ENCODE assay signal across 21 cellular contexts in genomic region chr11:14360976-14361375, GRCh38. TPM values are rescaled to one million over a fixed set of nuclear protein-coding genes. Genes with fewer than 3 reads are reported as not detected.
DNase-seq lines count a peak whose midpoint lies in the region; ATAC-seq and TF ChIP-seq lines count a peak whose summit lies in the region.
"Had no signal": no experiment of that assay in that cellular context is flagged by ENCODE, and none has a peak within 500 bp of the region (broad histone marks: within the 10 kb centered on the region; RNA-seq: fewer than 3 reads in every experiment).

No MANE protein-coding gene starts in this region.

- no peak overlapping the region for H3K9ac ChIP-seq in mammary epithelial cell (ENCODE audit: insufficient read depth, low read length)
- H3K9ac ChIP-seq in trophoblast cell (ENCODE audit: low read length), result no peak overlapping the region
- H3K9ac ChIP-seq: BLaER1 had no signal

- no peak overlapping the region for H4K8ac ChIP-seq in trophoblast cell (ENCODE audit: low read depth, low read length)

- peak; percentile 43 for ATAC-seq in esophagus mucosa
- no peak for ATAC-seq in GM18873 (IDR thresholded peaks at IDR 0.05; ENCODE audit: low FRiP score, unreplicated experiment)
- ATAC-seq: GM12878, GM23338, HCT116 had no signal

- H3K79me1 ChIP-seq in trophoblast cell (ENCODE audit: low read length), result peaks cover 7% of the 10 kb centered on the region

- no peak overlapping the region for H3K4ac ChIP-seq in trophoblast cell (ENCODE audit: low read depth, low read length)

- H3K4me1 ChIP-seq in mammary epithelial cell (ENCODE audit: insufficient read depth, low read length) (peaks cover 5% of the 10 kb centered on the region), breast epithelium (no peaks in the 10 kb centered on the region), trophoblast cell (ENCODE audit: control insufficient read depth in 1 of 2, insufficient read depth in 2 of 2, low read length in 2 of 2) (peaks cover 0 to 2% of the 10 kb centered on the region in 2 experiments)

- H3K79me2 ChIP-seq in mammary epithelial cell (ENCODE audit: insufficient read depth, low read length) (peaks cover 34% of the 10 kb centered on the region), trophoblast cell (ENCODE audit: control insufficient read depth, insufficient read depth, low read length, poor library complexity) (peaks cover 11% of the 10 kb centered on the region)

- H4K91ac ChIP-seq in trophoblast cell (ENCODE audit: low read depth, low read length), result no peak overlapping the region

- dilution Hi-C loops in mammary epithelial cell (cut with HindIII; ENCODE audit: low sequenced_read_pairs), result no loop called here

- H3K18ac ChIP-seq in trophoblast cell (ENCODE audit: low read length), result no peak overlapping the region

- TF ChIP-seq POLR2A in breast epithelium (IDR thresholded peaks at IDR 0.05) (no peak), NB4 (IDR thresholded peaks at IDR 0.05; ENCODE audit: extremely low read depth, insufficient read length) (no peak)

- no peak overlapping the region for H2BK120ac ChIP-seq in trophoblast cell (ENCODE audit: insufficient read depth, low read length, poor library complexity)

- H3K4me3 ChIP-seq in mammary epithelial cell (replicated peaks in 1 of 3; ENCODE audit: insufficient read depth in 1 of 3, low read depth in 2 of 3, low read length in 3 of 3) (no peak overlapping the region), breast epithelium (no peak overlapping the region), NB4 (ENCODE audit: low read depth, low read length) (no peak overlapping the region), trophoblast cell (ENCODE audit: low read depth, low read length) (no peak overlapping the region)
- H3K4me3 ChIP-seq: BLaER1, GM12878, GM23338 had no signal

- H2BK12ac ChIP-seq in trophoblast cell (ENCODE audit: low read length), result no peak overlapping the region

- H3K14ac ChIP-seq in trophoblast cell (ENCODE audit: low read length), result no peak overlapping the region

- no peak overlapping the region for H2BK5ac ChIP-seq in trophoblast cell (ENCODE audit: low read depth, low read length, poor library complexity)

- intact Hi-C loops in mammary epithelial cell (cut with micrococcal nuclease) (no loop called here), breast epithelium (cut with DNase I; ENCODE audit: low total_unique reads) (loop anchor here (5.0 kb wide), 1 partner anchor 369 kb away; no protein-coding TSS in a partner anchor)

- no peak overlapping the region for H3K27ac ChIP-seq in mammary epithelial cell (ENCODE audit: insufficient read depth, low read depth, low read length)
- H3K27ac ChIP-seq in breast epithelium, result no peak overlapping the region
- H3K27ac ChIP-seq in trophoblast cell (ENCODE audit: low read depth, low read length), result no peak overlapping the region
- H3K27ac ChIP-seq: 22Rv1, BLaER1, C4-2B had no signal

- DNase-seq in mammary epithelial cell (no peak), breast epithelium (ENCODE audit: low spot score in 2 of 2) (no peak), NB4 (ENCODE audit: low read depth) (peak; percentile 32), trophoblast cell (peak; percentile 76 to 90), NCI-H82 treated with DMSO at 0.1 percent for 48 hours (lab: John Stamatoyannopoulos, UW; ENCODE audit: unreplicated experiment) (no peak)
- no peak for DNase-seq in activated CD8-positive, alpha-beta memory T cell treated with anti-CD3 and anti-CD28 coated beads, Interleukin-2, amount 50 U/mL, for 48 hours
- DNase-seq: CD4-positive, CD25-positive, alpha-beta regulatory T cell; CD8-positive, alpha-beta memory T cell; DMS 273 treated with DMSO at 0.1 percent for 48 hours; DMS79; EL; GDM1; H9 had no signal

- no peak overlapping the region for H3K23ac ChIP-seq in trophoblast cell (ENCODE audit: low read length)

- no peak overlapping the region for H2AFZ ChIP-seq in mammary epithelial cell (ENCODE audit: low read depth, low read length)
- no peak overlapping the region for H2AFZ ChIP-seq in trophoblast cell (ENCODE audit: insufficient read depth, low read length, poor library complexity)
- H2AFZ ChIP-seq: GM23338 had no signal

- no peak overlapping the region for H4K12ac ChIP-seq in trophoblast cell (ENCODE audit: low read depth, low read length)

- in situ Hi-C loops in mammary epithelial cell (cut with MboI; ENCODE audit: low sequenced_read_pairs in 2 of 2), result no loop called here

- no peaks in the 10 kb centered on the region for H4K20me1 ChIP-seq in mammary epithelial cell (ENCODE audit: insufficient read depth, low read length)

- no peak overlapping the region for H2AK5ac ChIP-seq in trophoblast cell (ENCODE audit: low read length)

- H3K27me3 ChIP-seq in mammary epithelial cell (ENCODE audit: insufficient read depth, low read length) (no peaks in the 10 kb centered on the region), breast epithelium (no peaks in the 10 kb centered on the region), trophoblast cell (ENCODE audit: insufficient read depth, low read length) (no peaks in the 10 kb centered on the region)
- H3K27me3 ChIP-seq: BLaER1 had no signal

- TF ChIP-seq CTCF in mammary epithelial cell (conservative IDR thresholded peaks at IDR 0.05 in 1 of 2, IDR thresholded peaks at IDR 0.05 in 1 of 2; ENCODE audit: extremely low read depth in 1 of 2, insufficient read depth in 1 of 2, low read depth in 1 of 2, low read length in 2 of 2) (no peak), breast epithelium (IDR thresholded peaks at IDR 0.05) (no peak), NB4 (IDR thresholded peaks at IDR 0.05; ENCODE audit: low read depth, low read length) (no peak)

- H3K4me2 ChIP-seq in mammary epithelial cell (ENCODE audit: insufficient read depth, low read depth, low read length) (no peak overlapping the region), trophoblast cell (ENCODE audit: low read length) (no peak overlapping the region)
- H3K4me2 ChIP-seq: BLaER1, GM23338 had no signal

- H3K36me3 ChIP-seq in mammary epithelial cell (ENCODE audit: insufficient read depth, low read length) (no peaks in the 10 kb centered on the region), breast epithelium (no peaks in the 10 kb centered on the region), trophoblast cell (ENCODE audit: control insufficient read depth in 1 of 2, insufficient read depth in 2 of 2, low read length in 2 of 2) (no peaks in the 10 kb centered on the region)
- H3K36me3 ChIP-seq: BLaER1 had no signal

- no peaks in the 10 kb centered on the region for H3K9me3 ChIP-seq in mammary epithelial cell (replicated peaks; ENCODE audit: insufficient read depth, low read length)
- H3K9me3 ChIP-seq in breast epithelium, result no peaks in the 10 kb centered on the region
- H3K9me3 ChIP-seq in trophoblast cell (ENCODE audit: insufficient read depth, low read depth, low read length), result no peaks in the 10 kb centered on the region
- H3K9me3 ChIP-seq: BLaER1 had no signal

- WGBS in mammary epithelial cell (ENCODE audit: low coverage, missing lambda C conversion rate), result 96% methylated on average over 16 of the region's 17 CpGs
- WGBS in trophoblast cell (ENCODE audit: extremely low coverage, insufficient coverage, insufficient read length), result no CpG with 5 or more reads among the region's 17 CpGs

- CTCF ChIA-PET in mammary epithelial cell (lab: Charles Lee; ENCODE audit: low non-redundant PET), result no interaction called here

- BruUV-seq in mammary epithelial cell (replicated peaks; lab: Mats Ljungman, UMichigan), result TSS peak; percentile 2

RNA-seq across cellular contexts. Expression of gene RRAS2, which starts 2.0 kb away (rescaled TPM):
- total RNA-seq in mammary epithelial cell (100 to 1,000 TPM; 125 to 141 TPM), breast epithelium (10 to 100 TPM; 37.4 to 58.1 (median 46.4) TPM), esophagus mucosa (24.4 TPM)
- polyA plus RNA-seq in mammary epithelial cell, result 50.0 TPM
- polyA minus RNA-seq in mammary epithelial cell, result 37.4 TPM
- polyA plus RNA-seq in trophoblast cell (2013), result 51.8 and 54.1 TPM in 2 replicates

Comparison
In these comparisons a context has a peak if more than half of its experiments do, and no peak if none do; other contexts are left out.
1. DNase-seq: peak in NB4 (single experiment) and trophoblast cell (2 of 2); none in mammary epithelial cell (single experiment), breast epithelium (0 of 2), NCI-H82 treated with DMSO at 0.1 percent for 48 hours (single experiment) and activated CD8-positive, alpha-beta memory T cell treated with anti-CD3 and anti-CD28 coated beads, Interleukin-2, amount 50 U/mL, for 48 hours (single experiment).